Comparison of ENCODE assay signal across 14 cellular contexts in the genomic region with DNA sequence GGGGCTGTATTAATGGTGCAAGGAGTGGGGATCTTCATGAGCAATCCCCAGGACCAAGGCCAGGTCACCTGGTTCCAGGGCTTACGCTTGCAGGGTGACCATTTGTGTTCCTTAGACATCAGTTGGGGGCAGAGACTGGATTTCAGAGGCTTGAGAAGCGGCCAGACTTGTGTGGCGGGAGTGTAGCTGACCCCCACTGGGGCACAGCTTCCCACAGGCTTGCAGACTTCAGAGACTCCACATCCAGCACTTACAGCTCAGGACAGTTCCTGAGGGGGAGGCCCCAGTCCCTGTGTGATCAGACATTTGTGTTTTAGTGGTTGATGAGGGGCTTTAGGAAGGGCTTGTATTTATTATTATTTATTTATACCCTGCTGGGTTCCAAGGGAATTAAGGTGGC. TPM values are rescaled to one million over a fixed set of nuclear protein-coding genes. Genes with fewer than 3 reads are reported as not detected.
A peak's percentile ranks its signal among the peaks of the same experiment; 100 is the strongest.
DNase-seq lines count a peak whose midpoint lies in the region; ATAC-seq and TF ChIP-seq lines count a peak whose summit lies in the region.
"Had no signal": no experiment of that assay in that cellular context is flagged by ENCODE, and none has a peak within 500 bp of the region (broad histone marks: within the 10 kb centered on the region; RNA-seq: fewer than 3 reads in every experiment).

No MANE protein-coding gene starts in this region.

- peaks cover 27 to 53% of the 10 kb centered on the region in 2 experiments for H3K4me1 ChIP-seq in HCT116 (ENCODE audit: control insufficient read depth in 1 of 2, insufficient read depth in 2 of 2, low read length in 2 of 2)
- H3K4me1 ChIP-seq in skeletal muscle tissue (ENCODE audit: control insufficient read depth in 3 of 3, insufficient read depth in 3 of 3, low read length in 3 of 3): peaks cover 50 to 60% (median 56%) of the 10 kb centered on the region in 3 donors
- H3K4me1 ChIP-seq: pancreas had no signal

- H3K9me2 ChIP-seq in HCT116 (ENCODE audit: insufficient read depth): no peaks in the 10 kb centered on the region

- TF ChIP-seq POLR2A in HCT116 (IDR thresholded peaks at IDR 0.05; ENCODE audit: borderline replicate concordance, extremely low read depth, insufficient read depth, insufficient read length): no peak
- no peak for TF ChIP-seq POLR2A in erythroblast (IDR thresholded peaks at IDR 0.05; ENCODE audit: low read length)

- H4K20me1 ChIP-seq in HCT116 (ENCODE audit: insufficient read depth): no peaks in the 10 kb centered on the region

- H3K9ac ChIP-seq in HCT116 (ENCODE audit: low read length) (0 out of 2 replicates have a peak overlapping the region, but pooled peaks have one; percentile 14), skeletal muscle tissue (ENCODE audit: low read depth in 1 of 3, low read length in 3 of 3) (peak overlapping the region in 2 of 3 donors; percentile 57 to 64)

- H3K9me3 ChIP-seq in HCT116 (ENCODE audit: control insufficient read depth in 1 of 2, insufficient read depth in 1 of 2, low read depth in 1 of 2, low read length in 2 of 2) (no peaks in the 10 kb centered on the region), skeletal muscle tissue (ENCODE audit: control insufficient read depth in 3 of 3, low read length in 3 of 3) (no peaks in the 10 kb centered on the region)
- H3K9me3 ChIP-seq: pancreas had no signal

- CTCF ChIA-PET in HCT116 (lab: Charles Lee): interaction anchor here (0.7 to 2.0 kb wide), 4 partner anchors 9 to 36 kb away, joined by 3 to 6 read pairs (median 4); no protein-coding TSS in a partner anchor

- ATAC-seq in HCT116 (no peak), GM18502 (IDR thresholded peaks at IDR 0.05; ENCODE audit: poor library complexity, unreplicated experiment) (no peak), HG03025 (IDR thresholded peaks at IDR 0.05; ENCODE audit: low FRiP score, unreplicated experiment) (no peak)

- intact Hi-C loops in HCT116 (cut with micrococcal nuclease): no loop called here

- in situ Hi-C loops in astrocyte of the cerebellum (cut with HindIII; ENCODE audit: low sequenced_read_pairs): no loop called here

- H3K27ac ChIP-seq in HCT116 (ENCODE audit: low read depth, low read length) (no peak overlapping the region), skeletal muscle tissue (ENCODE audit: low read depth, low read length) (peak overlapping the region; percentile 90)
- H3K27ac ChIP-seq: HL-60, pancreas had no signal

- peaks cover 52% of the 10 kb centered on the region for H3K79me2 ChIP-seq in HCT116 (ENCODE audit: insufficient read depth, low read length)

- peak overlapping the region; percentile 45 for H3K4me2 ChIP-seq in HCT116 (ENCODE audit: low read length)

- BruUV-seq in HCT116 (replicated peaks; lab: Mats Ljungman, UMichigan): no TSS peak

- DNase-seq in HCT116 (ENCODE audit: low read depth, low spot score) (no peak), astrocyte of the cerebellum (ENCODE audit: low read depth) (peak; percentile 50), hepatic stellate cell (ENCODE audit: low spot score) (peak; percentile 49), COLO829 (ENCODE audit: low spot score) (no peak), erythroblast (lab: John Stamatoyannopoulos, UW) (no peak)
- DNase-seq: activated B cell treated with CpG ODN at 0.5 μM for 24 hours; activated T-cell treated with anti-CD3 and anti-CD28 coated beads, Interleukin-2, amount 50 U/mL, for 1 hour; MV-4-11; NCI-H524 had no signal

- H3K27me3 ChIP-seq in HCT116 (ENCODE audit: insufficient read depth, low read length) (no peaks in the 10 kb centered on the region), skeletal muscle tissue (ENCODE audit: control insufficient read depth in 3 of 3, insufficient read depth in 3 of 3, low read length in 3 of 3) (no peaks in the 10 kb centered on the region)
- H3K27me3 ChIP-seq: pancreas had no signal

- POLR2A ChIA-PET in HCT116 (lab: Charles Lee): no interaction called here

- RAD21 ChIA-PET in HCT116 (lab: Charles Lee; ENCODE audit: low non-redundant PET in 1 of 2, low total read pairs in 2 of 2, uncharacterized antibody in 2 of 2, unreplicated experiment in 2 of 2): no interaction called here

- H3K4me3 ChIP-seq in HCT116 (replicated peaks in 1 of 2; ENCODE audit: low read depth in 1 of 2, low read length in 2 of 2) (no peak overlapping the region), astrocyte of the cerebellum (ENCODE audit: low read depth, low read length) (no peak overlapping the region), skeletal muscle tissue (ENCODE audit: low read length in 3 of 3) (peak overlapping the region; percentile 49 to 61 (median 49))
- H3K4me3 ChIP-seq: pancreas had no signal

- TF ChIP-seq RAD21 in HCT116 (IDR thresholded peaks at IDR 0.05; ENCODE audit: low read depth): no peak

- TF ChIP-seq CTCF in HCT116 (IDR thresholded peaks at IDR 0.05 in 2 of 3, conservative IDR thresholded peaks at IDR 0.05 in 1 of 3; ENCODE audit: borderline replicate concordance in 1 of 3, insufficient read depth in 1 of 3, low read depth in 2 of 3, low read length in 2 of 3) (no peak), astrocyte of the cerebellum (IDR thresholded peaks at IDR 0.05; ENCODE audit: low read depth, low read length, missing control alignments) (no peak)

- H3K36me3 ChIP-seq in HCT116 (ENCODE audit: control insufficient read depth in 1 of 2, insufficient read depth in 2 of 2, low read length in 2 of 2) (peaks cover 0 to 7% of the 10 kb centered on the region in 2 experiments; a peak in 1 of 4 replicates), skeletal muscle tissue (ENCODE audit: control insufficient read depth in 3 of 3, insufficient read depth in 3 of 3, low read length in 3 of 3) (peaks cover 0 to 8% (median 5%) of the 10 kb centered on the region in 3 donors)

- no peak overlapping the region for H2AFZ ChIP-seq in HCT116 (ENCODE audit: low read depth, low read length, poor library complexity, severe bottlenecking)

TF ChIP-seq in HCT116, 20 proteins besides CTCF, POLR2A, EP300 and RAD21:
- no peak for TF ChIP-seq ZFX (IDR thresholded peaks at IDR 0.05)
TF ChIP-seq in HCT116: peak in this region for 0.

RNA-seq across cellular contexts. Expression of gene TJAP1, which starts 15.3 kb away (rescaled TPM):
- total RNA-seq in HCT116 (2021; ENCODE audit: unreplicated experiment): 45.2 TPM
- 29.1 and 32.0 TPM in 2 replicates for polyA plus RNA-seq in HCT116 (2012)
- total RNA-seq in skeletal muscle tissue: 7.8 TPM

RNA-seq across cellular contexts. Expression of gene LRRC73, which starts 17.5 kb away (rescaled TPM):
- total RNA-seq in HCT116 (2021; ENCODE audit: unreplicated experiment) (1.2 TPM), skeletal muscle tissue (0.52 TPM)
- polyA plus RNA-seq in HCT116 (2012): 0.65 and 0.97 TPM in 2 replicates

RNA-seq across cellular contexts. Expression of gene YIPF3, which starts 24.1 kb away (rescaled TPM):
- total RNA-seq in HCT116 (2021; ENCODE audit: unreplicated experiment) (84.5 TPM), skeletal muscle tissue (54.3 TPM)
- 112 and 118 TPM in 2 replicates for polyA plus RNA-seq in HCT116 (2012)

RNA-seq across cellular contexts. Expression of gene POLR1C, which starts 24.2 kb away (rescaled TPM):
- total RNA-seq in HCT116 (2021; ENCODE audit: unreplicated experiment) (84.6 TPM), skeletal muscle tissue (21.9 TPM)
- polyA plus RNA-seq in HCT116 (2012): 66.5 and 85.7 TPM in 2 replicates

RNA-seq across cellular contexts. Expression of gene DLK2, which starts 37.3 kb away (rescaled TPM):
- 1.6 TPM for total RNA-seq in HCT116 (2021; ENCODE audit: unreplicated experiment)
- 2.7 and 2.8 TPM in 2 replicates for polyA plus RNA-seq in HCT116 (2012)
- total RNA-seq in skeletal muscle tissue: 1.6 TPM

Comparison
In these comparisons a context has a peak if more than half of its experiments do, and no peak if none do; other contexts are left out.
1. DNase-seq: peak in astrocyte of the cerebellum (single experiment) and hepatic stellate cell (single experiment); none in HCT116 (single experiment), COLO829 (single experiment) and erythroblast (0 of 2).
2. H3K4me3 ChIP-seq: peak in skeletal muscle tissue (3 of 3); none in HCT116 (0 of 2) and astrocyte of the cerebellum (single experiment).